Comparison of ENCODE assay signal across 33 cellular contexts in genomic region chr22:46719921-46720320, GRCh38.
"Had no signal": no experiment of that assay in that cellular context is flagged by ENCODE, and none has a peak within 500 bp of the region (broad histone marks: within the 10 kb centered on the region; RNA-seq: fewer than 3 reads in every experiment).

No MANE protein-coding gene starts in this region.

- H3K27ac ChIP-seq: brain microvascular endothelial cell, gastroesophageal sphincter, hepatocyte, pancreas, prostate gland, skin epidermis, testis, transverse colon, VCaP had no signal

- H3K4me3 ChIP-seq: gastroesophageal sphincter, hepatocyte, pancreas, prostate gland, skin epidermis, testis, transverse colon had no signal

- H3K4me1 ChIP-seq: prostate gland, testis had no signal

- H3K36me3 ChIP-seq: prostate gland had no signal

- H3K4me3 Mint-ChIP-seq: activated naive CD4-positive, alpha-beta T cell treated with anti-CD3 and anti-CD28 coated beads, Interleukin-2, amount 10 ng/mL, durations not matched to agents 7 days and 5 days; activated naive CD8-positive, alpha-beta T cell treated with anti-CD3 and anti-CD28 coated beads, Interleukin-2, amount 10 ng/mL, durations not matched to agents 7 days and 5 days; activated T-helper 1 cell treated with anti-CD3 and anti-CD28 coated beads, Interleukin-12 subunit alpha, Interleukin-12 subunit beta, Interleukin-2, Interleukin-4 antibody, amounts not matched to agents 30 ng/mL and 10 ng/mL and 1 ng/mL, durations not matched to agents 14 hours and 24 hours and 36 hours; effector memory CD8-positive, alpha-beta T cell; immature natural killer cell; memory B cell; naive thymus-derived CD8-positive, alpha-beta T cell; neural crest cell had no signal

- H3K27me3 ChIP-seq: brain microvascular endothelial cell, gastroesophageal sphincter, hepatocyte, pancreas, testis, transverse colon had no signal

- H3K9me3 ChIP-seq: gastroesophageal sphincter, pancreas, prostate gland, testis, transverse colon had no signal

- H3K27ac Mint-ChIP-seq: activated naive CD4-positive, alpha-beta T cell treated with anti-CD3 and anti-CD28 coated beads, Interleukin-2, amount 10 ng/mL, durations not matched to agents 7 days and 5 days; activated naive CD8-positive, alpha-beta T cell treated with anti-CD3 and anti-CD28 coated beads, Interleukin-2, amount 10 ng/mL, durations not matched to agents 7 days and 5 days; activated T-helper 1 cell treated with anti-CD3 and anti-CD28 coated beads, Interleukin-12 subunit alpha, Interleukin-12 subunit beta, Interleukin-2, Interleukin-4 antibody, amounts not matched to agents 30 ng/mL and 10 ng/mL and 1 ng/mL, durations not matched to agents 14 hours and 24 hours and 36 hours; memory B cell had no signal

- ATAC-seq: effector memory CD8-positive, alpha-beta T cell; gastroesophageal sphincter; naive thymus-derived CD8-positive, alpha-beta T cell; pancreas; sciatic nerve; stimulated activated naive CD8-positive, alpha-beta T cell treated with anti-CD3 and anti-CD28 coated beads, Interleukin-15, Interleukin-2, amounts not matched to agents 100 U/mL and 50 U/mL, for 24 hours had no signal

- H3K27me3 Mint-ChIP-seq: activated naive CD4-positive, alpha-beta T cell treated with anti-CD3 and anti-CD28 coated beads, Interleukin-2, amount 10 ng/mL, durations not matched to agents 7 days and 5 days; activated naive CD8-positive, alpha-beta T cell treated with anti-CD3 and anti-CD28 coated beads, Interleukin-2, amount 10 ng/mL, durations not matched to agents 7 days and 5 days; effector memory CD8-positive, alpha-beta T cell; memory B cell; naive thymus-derived CD8-positive, alpha-beta T cell had no signal

- H3K4me1 Mint-ChIP-seq: activated naive CD4-positive, alpha-beta T cell treated with anti-CD3 and anti-CD28 coated beads, Interleukin-2, amount 10 ng/mL, durations not matched to agents 7 days and 5 days; memory B cell had no signal

- FAIRE-seq: astrocyte, endothelial cell of umbilical vein, kidney, pancreas, urothelium cell line had no signal

- H3K9me3 Mint-ChIP-seq: activated naive CD4-positive, alpha-beta T cell treated with anti-CD3 and anti-CD28 coated beads, Interleukin-2, amount 10 ng/mL, durations not matched to agents 7 days and 5 days; activated naive CD8-positive, alpha-beta T cell treated with anti-CD3 and anti-CD28 coated beads, Interleukin-2, amount 10 ng/mL, durations not matched to agents 7 days and 5 days; activated T-helper 1 cell treated with anti-CD3 and anti-CD28 coated beads, Interleukin-12 subunit alpha, Interleukin-12 subunit beta, Interleukin-2, Interleukin-4 antibody, amounts not matched to agents 30 ng/mL and 10 ng/mL and 1 ng/mL, durations not matched to agents 14 hours and 24 hours and 36 hours; effector memory CD8-positive, alpha-beta T cell; immature natural killer cell; memory B cell; naive thymus-derived CD8-positive, alpha-beta T cell; neural crest cell had no signal

- DNase-seq: activated CD4-positive, alpha-beta T cell treated with anti-CD3 and anti-CD28 coated beads for 48 hours; activated gamma-delta T cell; activated naive CD4-positive, alpha-beta T cell treated with anti-CD3 and anti-CD28 coated beads, Interleukin-2, amount 10 ng/mL, durations not matched to agents 7 days and 5 days; activated naive CD8-positive, alpha-beta T cell treated with anti-CD3 and anti-CD28 coated beads, Interleukin-2, amount 10 ng/mL, durations not matched to agents 7 days and 5 days; activated T-cell treated with anti-CD3 and anti-CD28 coated beads for 4 hours; amniotic stem cell; brain microvascular endothelial cell; cortex of kidney; effector memory CD8-positive, alpha-beta T cell; immature natural killer cell; kidney; nucleus accumbens; retina; stimulated activated CD4-positive, alpha-beta T cell treated with anti-CD3 and anti-CD28 coated beads, Interleukin-12 subunit alpha, Interleukin-12 subunit beta, amount 100 ng/mL, for 4 hours; stimulated activated CD4-positive, alpha-beta T cell treated with anti-CD3 and anti-CD28 coated beads, Interleukin-4, amount 100 ng/mL, for 1 hour; stimulated activated naive CD8-positive, alpha-beta T cell treated with anti-CD3 and anti-CD28 coated beads, Interleukin-15, Interleukin-2, amounts not matched to agents 100 U/mL and 50 U/mL, for 24 hours; T-helper 1 cell; testis; transverse colon had no signal
